ENCODE assay signal across 1 cellular context in the genomic region with DNA sequence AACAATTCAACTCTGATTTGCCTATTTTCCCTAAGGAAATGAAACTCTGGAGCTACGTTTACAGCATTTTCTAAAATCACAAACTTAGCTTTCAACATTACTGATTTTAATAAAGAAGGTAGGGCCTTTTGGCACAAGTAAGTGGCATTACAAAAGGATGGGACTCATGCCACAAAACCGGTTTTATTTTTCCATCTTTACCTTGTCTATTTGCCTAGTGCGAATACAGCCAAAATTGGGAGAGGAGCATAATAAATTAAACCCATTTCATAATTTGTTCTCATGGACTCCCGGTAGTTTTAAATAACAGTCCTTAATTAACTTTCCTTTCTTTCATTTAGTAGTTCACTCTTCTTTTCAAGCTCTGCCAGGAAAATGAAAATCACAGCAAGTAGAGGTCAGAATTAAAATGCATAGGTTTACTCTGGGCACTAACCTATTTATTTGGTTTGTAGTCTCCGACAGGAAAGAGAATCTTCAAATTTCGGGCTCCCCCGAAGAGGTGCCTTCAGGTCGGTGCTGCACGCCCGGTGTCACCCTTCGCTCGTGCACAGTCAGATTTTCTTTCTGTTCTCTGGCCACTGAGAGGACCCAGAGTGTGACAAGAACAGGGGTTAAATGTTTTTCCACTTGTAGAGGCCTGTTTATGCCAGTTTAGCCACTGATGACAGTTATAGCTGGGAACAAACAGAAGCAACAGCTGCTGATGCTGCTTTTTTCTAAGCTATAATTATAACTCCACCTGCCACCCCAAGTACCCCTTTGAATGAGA.
TF ChIP-seq lines count a peak whose summit lies in the region.

A gene (minus strand): TSS at position 535 of the 772 bp plus-strand sequence. CDS start 1,505 bp downstream, outside the sequence.

TF ChIP-seq in HepG2, 621 proteins besides CTCF, POLR2A, EP300 and RAD21 (continued from another document):
- TF ChIP-seq TEAD3 (CRISPR knock-in tag; optimal IDR thresholded peaks at IDR 0.05; ENCODE audit: borderline replicate concordance), result no peak
- no peak for TF ChIP-seq ZNF430 (CRISPR knock-in tag; IDR thresholded peaks at IDR 0.05)
- TF ChIP-seq POLR2G (IDR thresholded peaks at IDR 0.05; ENCODE audit: low read depth, low read length), result no peak
- TF ChIP-seq, protein P1, sequence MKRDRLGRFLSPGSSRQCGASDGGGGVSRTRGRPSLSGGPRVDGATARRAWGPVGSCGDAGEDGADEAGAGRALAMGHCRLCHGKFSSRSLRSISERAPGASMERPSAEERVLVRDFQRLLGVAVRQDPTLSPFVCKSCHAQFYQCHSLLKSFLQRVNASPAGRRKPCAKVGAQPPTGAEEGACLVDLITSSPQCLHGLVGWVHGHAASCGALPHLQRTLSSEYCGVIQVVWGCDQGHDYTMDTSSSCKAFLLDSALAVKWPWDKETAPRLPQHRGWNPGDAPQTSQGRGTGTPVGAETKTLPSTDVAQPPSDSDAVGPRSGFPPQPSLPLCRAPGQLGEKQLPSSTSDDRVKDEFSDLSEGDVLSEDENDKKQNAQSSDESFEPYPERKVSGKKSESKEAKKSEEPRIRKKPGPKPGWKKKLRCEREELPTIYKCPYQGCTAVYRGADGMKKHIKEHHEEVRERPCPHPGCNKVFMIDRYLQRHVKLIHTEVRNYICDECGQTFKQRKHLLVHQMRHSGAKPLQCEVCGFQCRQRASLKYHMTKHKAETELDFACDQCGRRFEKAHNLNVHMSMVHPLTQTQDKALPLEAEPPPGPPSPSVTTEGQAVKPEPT (CRISPR knock-in tag; IDR thresholded peaks at IDR 0.05; ENCODE audit: low read depth), result no peak
- no peak for TF ChIP-seq CBFB (CRISPR knock-in tag; IDR thresholded peaks at IDR 0.05)
- no peak for TF ChIP-seq GZF1 (CRISPR knock-in tag; IDR thresholded peaks at IDR 0.05)
- TF ChIP-seq PHF8 (CRISPR knock-in tag; IDR thresholded peaks at IDR 0.05), result no peak
- TF ChIP-seq, protein P2, sequence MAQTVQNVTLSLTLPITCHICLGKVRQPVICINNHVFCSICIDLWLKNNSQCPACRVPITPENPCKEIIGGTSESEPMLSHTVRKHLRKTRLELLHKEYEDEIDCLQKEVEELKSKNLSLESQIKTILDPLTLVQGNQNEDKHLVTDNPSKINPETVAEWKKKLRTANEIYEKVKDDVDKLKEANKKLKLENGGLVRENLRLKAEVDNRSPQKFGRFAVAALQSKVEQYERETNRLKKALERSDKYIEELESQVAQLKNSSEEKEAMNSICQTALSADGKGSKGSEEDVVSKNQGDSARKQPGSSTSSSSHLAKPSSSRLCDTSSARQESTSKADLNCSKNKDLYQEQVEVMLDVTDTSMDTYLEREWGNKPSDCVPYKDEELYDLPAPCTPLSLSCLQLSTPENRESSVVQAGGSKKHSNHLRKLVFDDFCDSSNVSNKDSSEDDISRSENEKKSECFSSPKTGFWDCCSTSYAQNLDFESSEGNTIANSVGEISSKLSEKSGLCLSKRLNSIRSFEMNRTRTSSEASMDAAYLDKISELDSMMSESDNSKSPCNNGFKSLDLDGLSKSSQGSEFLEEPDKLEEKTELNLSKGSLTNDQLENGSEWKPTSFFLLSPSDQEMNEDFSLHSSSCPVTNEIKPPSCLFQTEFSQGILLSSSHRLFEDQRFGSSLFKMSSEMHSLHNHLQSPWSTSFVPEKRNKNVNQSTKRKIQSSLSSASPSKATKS (CRISPR knock-in tag; IDR thresholded peaks at IDR 0.05), result no peak
- no peak for TF ChIP-seq SAFB2 (CRISPR knock-in tag; IDR thresholded peaks at IDR 0.05; ENCODE audit: borderline replicate concordance, low read depth)
